Comparison of ENCODE assay signal across 9 cellular contexts in genomic region chr10:5448333-5449048, GRCh38. TPM values are rescaled to one million over a fixed set of nuclear protein-coding genes. Genes with fewer than 3 reads are reported as not detected.
A peak's percentile ranks its signal among the peaks of the same experiment; 100 is the strongest.
DNase-seq lines count a peak whose midpoint lies in the region; ATAC-seq and TF ChIP-seq lines count a peak whose summit lies in the region.
"Had no signal": no experiment of that assay in that cellular context is flagged by ENCODE, and none has a peak within 500 bp of the region (broad histone marks: within the 10 kb centered on the region; RNA-seq: fewer than 3 reads in every experiment).

No MANE protein-coding gene starts in this region.

- ATAC-seq in GM21381 (IDR thresholded peaks at IDR 0.05; ENCODE audit: unreplicated experiment) (no peak), HG02870 (IDR thresholded peaks at IDR 0.05; ENCODE audit: unreplicated experiment) (no peak)

- H3K27me3 ChIP-seq in HUES48 (ENCODE audit: control insufficient read depth, insufficient read depth, low read length) (no peaks in the 10 kb centered on the region), iPS-15b (ENCODE audit: control insufficient read depth, insufficient read depth, low read length) (no peaks in the 10 kb centered on the region), skeletal muscle tissue (ENCODE audit: control insufficient read depth in 3 of 3, insufficient read depth in 3 of 3, low read length in 3 of 3) (no peaks in the 10 kb centered on the region)

- H3K9ac ChIP-seq in HUES48 (ENCODE audit: low read depth, low read length), result no peak overlapping the region
- H3K9ac ChIP-seq in iPS-15b (ENCODE audit: low read depth, low read length), result no peak overlapping the region
- peak overlapping the region in 1 of 3 donors; percentile 70 for H3K9ac ChIP-seq in skeletal muscle tissue (ENCODE audit: low read depth in 1 of 3, low read length in 3 of 3)

- H3K4me1 ChIP-seq in HUES48 (ENCODE audit: control insufficient read depth, insufficient read depth, low read length) (peaks cover 47% of the 10 kb centered on the region), iPS-15b (ENCODE audit: control insufficient read depth, insufficient read depth, low read length) (peaks cover 13% of the 10 kb centered on the region), skeletal muscle tissue (ENCODE audit: control insufficient read depth in 3 of 3, insufficient read depth in 3 of 3, low read length in 3 of 3) (peaks cover 3 to 15% (median 12%) of the 10 kb centered on the region in 3 donors)

- H3K9me3 ChIP-seq in HUES48 (ENCODE audit: control insufficient read depth, insufficient read depth, low read length) (no peaks in the 10 kb centered on the region), iPS-15b (ENCODE audit: control insufficient read depth, insufficient read depth, low read length) (no peaks in the 10 kb centered on the region), skeletal muscle tissue (ENCODE audit: control insufficient read depth in 3 of 3, low read length in 3 of 3) (no peaks in the 10 kb centered on the region)

- no peak for TF ChIP-seq CTCF in VCaP (conservative IDR thresholded peaks at IDR 0.05)

- no peak for DNase-seq in NCI-H1694 (lab: John Stamatoyannopoulos, UW)
- DNase-seq in activated effector memory CD4-positive, alpha-beta T cell treated with anti-CD3 and anti-CD28 coated beads, Interleukin-2, amount 50 U/mL, for 16 hours, result no peak
- DNase-seq: head of caudate nucleus had no signal

- peak overlapping the region; percentile 54 for H3K4me3 ChIP-seq in HUES48 (ENCODE audit: low read depth, low read length)
- peak overlapping the region; percentile 14 for H3K4me3 ChIP-seq in iPS-15b (ENCODE audit: low read depth, low read length)
- peak overlapping the region in 2 of 3 donors; percentile 7 to 90 for H3K4me3 ChIP-seq in skeletal muscle tissue (ENCODE audit: low read length in 3 of 3)

- peaks cover 26% of the 10 kb centered on the region for H3K36me3 ChIP-seq in HUES48 (ENCODE audit: control insufficient read depth, insufficient read depth, low read length)
- peaks cover 6% of the 10 kb centered on the region for H3K36me3 ChIP-seq in iPS-15b (ENCODE audit: control insufficient read depth, insufficient read depth, low read length)
- H3K36me3 ChIP-seq in skeletal muscle tissue (ENCODE audit: control insufficient read depth in 3 of 3, insufficient read depth in 3 of 3, low read length in 3 of 3), result peaks cover under 1 to 13% (median 12%) of the 10 kb centered on the region in 3 donors

- no peak overlapping the region for H3K27ac ChIP-seq in HUES48 (ENCODE audit: low read depth, low read length)
- H3K27ac ChIP-seq in VCaP, result peak overlapping the region; percentile 86
- no peak overlapping the region for H3K27ac ChIP-seq in skeletal muscle tissue (ENCODE audit: low read depth, low read length)

RNA-seq across cellular contexts. Expression of gene NET1, which starts 36.1 kb away (rescaled TPM):
- total RNA-seq in skeletal muscle tissue, result 79.3 TPM

RNA-seq across cellular contexts. Expression of gene TUBAL3, which starts 43.9 kb away (rescaled TPM):
- not detected for total RNA-seq in skeletal muscle tissue

RNA-seq across cellular contexts. Expression of gene CALML5, which starts 50.9 kb away (rescaled TPM):
- not detected for total RNA-seq in skeletal muscle tissue
